In the genomic region with DNA sequence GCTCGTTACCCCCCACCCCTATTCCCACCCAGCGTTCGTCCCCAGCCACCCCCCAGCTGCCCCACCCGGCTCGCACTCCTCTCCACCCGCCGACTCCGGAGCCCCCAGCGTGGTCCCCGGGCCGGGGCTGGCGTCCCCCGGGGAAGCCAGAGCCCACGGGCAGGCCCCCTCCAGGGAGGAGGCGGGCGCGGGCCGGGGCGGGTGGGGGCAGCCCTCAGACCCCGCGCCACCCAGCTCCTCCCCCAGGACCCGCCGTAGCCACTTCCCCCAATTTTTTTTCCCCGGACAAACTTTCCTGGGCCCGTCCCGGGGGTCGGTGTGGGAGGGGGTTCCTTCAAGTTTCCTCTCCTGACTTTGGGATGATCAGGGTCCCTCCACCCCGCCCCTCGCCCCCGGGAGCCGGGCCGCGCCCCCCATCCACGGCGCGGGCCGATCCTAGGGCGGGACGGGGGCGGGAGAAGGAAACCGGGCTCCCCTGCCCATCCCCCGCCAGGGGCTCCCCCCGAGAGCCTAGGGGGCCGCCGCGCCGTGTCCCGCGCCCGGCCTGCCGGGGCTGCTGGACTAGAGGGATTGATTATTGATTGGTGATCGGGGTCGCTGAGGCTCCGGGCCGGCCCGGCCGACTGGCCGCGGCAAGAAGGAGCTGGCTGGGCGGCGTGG, we compare ENCODE assay signal across 8 cellular contexts. TPM values are rescaled to one million over a fixed set of nuclear protein-coding genes. Genes with fewer than 3 reads are reported as not detected.
DNase-seq lines count a peak whose midpoint lies in the region; ATAC-seq, FAIRE-seq and TF ChIP-seq lines count a peak whose summit lies in the region.

No MANE protein-coding gene starts in this region.

- peak overlapping the region; percentile 77 for H3K27ac Mint-ChIP-seq in mesothelial cell of epicardium

- H3K27me3 Mint-ChIP-seq in mesothelial cell of epicardium (ENCODE audit: low read depth), result peaks cover 53% of the 10 kb centered on the region

- H3K4me3 Mint-ChIP-seq in mesothelial cell of epicardium, result peak overlapping the region; percentile 70

- H3K4me1 ChIP-seq in A549 (peaks cover 4% of the 10 kb centered on the region; the same call in 1 of the 3 replicates), HUES6 (ENCODE audit: control insufficient read depth, insufficient read depth, low read length) (peaks cover 39% of the 10 kb centered on the region), duodenal mucosa (ENCODE audit: control insufficient read depth in 1 of 2, insufficient read depth in 2 of 2, low read length in 2 of 2) (peaks cover 0 to 28% of the 10 kb centered on the region in 2 donors)

- H3K4me3 ChIP-seq in A549 (peak overlapping the region; percentile 84), HUES6 (ENCODE audit: low read depth, low read length) (peak overlapping the region; percentile 69), duodenal mucosa (ENCODE audit: low read depth in 1 of 2, low read length in 2 of 2) (peak overlapping the region; percentile 32 to 40)

- peaks cover 64% of the 10 kb centered on the region for H3K4me1 Mint-ChIP-seq in mesothelial cell of epicardium

- CTCF ChIA-PET in A549 (lab: Yijun Ruan, JAX), result interaction anchor here (0.7 to 1.4 kb wide), 4 partner anchors 10 to 429 kb away, joined by 3 to 5 read pairs (median 4); no protein-coding TSS in a partner anchor

- peak overlapping the region; percentile 83 for H3K4me2 ChIP-seq in A549

- no peak for TF ChIP-seq EP300 in A549 (IDR thresholded peaks at IDR 0.05)

- H3K36me3 Mint-ChIP-seq in mesothelial cell of epicardium, result peaks cover 5% of the 10 kb centered on the region

- POLR2A ChIA-PET in A549 (lab: Yijun Ruan, JAX), result interaction anchor here (0.5 to 1.2 kb wide), 2 partner anchors 12 to 28 kb away, joined by 4 to 8 read pairs; no protein-coding TSS in a partner anchor

- no peaks in the 10 kb centered on the region for H3K36me3 ChIP-seq in HUES6 (ENCODE audit: control insufficient read depth, insufficient read depth, low read length)
- H3K36me3 ChIP-seq in duodenal mucosa (ENCODE audit: control insufficient read depth in 1 of 2, insufficient read depth in 2 of 2, low read length in 2 of 2), result no peaks in the 10 kb centered on the region

- H3K9ac ChIP-seq in HUES6 (ENCODE audit: low read length), result peak overlapping the region; percentile 79
- peak overlapping the region in 1 of 2 donors; percentile 33 for H3K9ac ChIP-seq in duodenal mucosa (ENCODE audit: low read depth in 1 of 2, low read length in 2 of 2)

- no peaks in the 10 kb centered on the region for H3K9me3 Mint-ChIP-seq in mesothelial cell of epicardium

- 23% methylated on average over 20 of the region's 61 CpGs for WGBS in A549 (ENCODE audit: missing lambda C conversion rate)

- H3K9me3 ChIP-seq in A549, result no peaks in the 10 kb centered on the region
- H3K9me3 ChIP-seq in HUES6 (ENCODE audit: control insufficient read depth, insufficient read depth, low read depth, low read length), result no peaks in the 10 kb centered on the region
- no peaks in the 10 kb centered on the region for H3K9me3 ChIP-seq in duodenal mucosa (ENCODE audit: control insufficient read depth in 1 of 2, low read length in 2 of 2)

- TF ChIP-seq CTCF in A549 (IDR thresholded peaks at IDR 0.05), result no peak
- no peak for TF ChIP-seq CTCF in mesothelial cell of epicardium (IDR thresholded peaks at IDR 0.05; ENCODE audit: unreplicated experiment)

- H3K27ac ChIP-seq in A549 (peak overlapping the region; percentile 85 to 90), HUES6 (ENCODE audit: low read depth, low read length) (no peak overlapping the region), duodenal mucosa (ENCODE audit: low read depth, low read length) (peak overlapping the region; percentile 50)

- peaks cover 76% of the 10 kb centered on the region for H3K27me3 ChIP-seq in HUES6 (ENCODE audit: control insufficient read depth, insufficient read depth, low read length)
- peaks cover 43 to 60% of the 10 kb centered on the region in 2 donors for H3K27me3 ChIP-seq in duodenal mucosa (ENCODE audit: control insufficient read depth in 1 of 2, insufficient read depth in 2 of 2, low read length in 2 of 2)

- no peak for TF ChIP-seq RAD21 in A549 (conservative IDR thresholded peaks at IDR 0.05 in 1 of 2, IDR thresholded peaks at IDR 0.05 in 1 of 2)

- DNase-seq in A549 (ENCODE audit: low read depth in 1 of 2, low spot score in 1 of 2) (no peak), mesothelial cell of epicardium (ENCODE audit: low spot score in 2 of 2, unreplicated experiment in 2 of 2) (peak; percentile 43 to 67), GF-D8 (lab: John Stamatoyannopoulos, UW) (no peak), HCEC 1CT (no peak), SIG-M5 (lab: John Stamatoyannopoulos, UW) (no peak)

- FAIRE-seq in A549 (lab: Jason Lieb, UNC), result no peak

- peak; percentile 19 to 32; a peak in 4 of 6 replicates for ATAC-seq in A549
- ATAC-seq in HG03460 (IDR thresholded peaks at IDR 0.05; ENCODE audit: unreplicated experiment), result no peak

- no peak for TF ChIP-seq POLR2A in A549 (IDR thresholded peaks at IDR 0.05; ENCODE audit: low read length)

TF ChIP-seq in A549, 52 proteins besides CTCF, POLR2A, EP300 and RAD21:
- TF ChIP-seq RARB (CRISPR knock-in tag; IDR thresholded peaks at IDR 0.05) (no peak), CEBPB (IDR thresholded peaks at IDR 0.05) (no peak), NPAS2 (CRISPR knock-in tag; IDR thresholded peaks at IDR 0.05; ENCODE audit: borderline replicate concordance) (no peak), GATA3 (IDR thresholded peaks at IDR 0.05; ENCODE audit: borderline replicate concordance) (no peak), EHF (CRISPR knock-in tag; IDR thresholded peaks at IDR 0.05) (no peak), HDAC2 (IDR thresholded peaks at IDR 0.05) (no peak), HEYL (CRISPR knock-in tag; IDR thresholded peaks at IDR 0.05) (no peak), NR3C1 (IDR thresholded peaks at IDR 0.05) (no peak), EHMT2 (IDR thresholded peaks at IDR 0.05; ENCODE audit: low read depth) (no peak), NFE2L2 (conservative IDR thresholded peaks at IDR 0.05; ENCODE audit: low read length) (no peak)
- TF ChIP-seq, protein P1, sequence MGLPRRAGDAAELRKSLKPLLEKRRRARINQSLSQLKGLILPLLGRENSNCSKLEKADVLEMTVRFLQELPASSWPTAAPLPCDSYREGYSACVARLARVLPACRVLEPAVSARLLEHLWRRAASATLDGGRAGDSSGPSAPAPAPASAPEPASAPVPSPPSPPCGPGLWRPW (IDR thresholded peaks at IDR 0.05), result no peak

RNA-seq across cellular contexts. Expression of a gene that starts 0.9 kb away (rescaled TPM):
- polyA plus RNA-seq in A549 (2011; rRNA removed) (0.92 and 1.7 TPM in 2 replicates), A549 (2017; fragmentation: RNase III; extraction: RNeasy Plus Mini Kit Qiagen cat#74134 plus additional on column Dnase treatment) (2.0 to 2.1 TPM (median 2.0 TPM) in 3 replicates)
- polyA plus RNA-seq in A549 (2012; cell fraction: cytosol; rRNA removed), result 0.77 and 1.1 TPM in 2 replicates
- polyA plus RNA-seq in A549 (2012; cell fraction: nucleus; rRNA removed), result 1.6 and 1.9 TPM in 2 replicates
- polyA minus RNA-seq in A549 (2011; rRNA and poly(A)+ RNA removed), result 2.6 and 2.9 TPM in 2 replicates
- 82.5 to 87.1 TPM (median 82.9 TPM) in 3 replicates for total RNA-seq in mesothelial cell of epicardium

Comparison
In these comparisons a context has a peak if more than half of its experiments do, and no peak if none do; other contexts are left out.
1. DNase-seq: peak in mesothelial cell of epicardium (2 of 2); none in A549 (0 of 2), GF-D8 (single experiment), HCEC 1CT (single experiment) and SIG-M5 (single experiment).
2. Peak in every context shown above with its lines, with median percentiles within 50 percentile points of each other: H3K4me3 ChIP-seq.